Comparison of ENCODE assay signal across 9 cellular contexts in genomic region chr2:143284087-143284675, GRCh38.
DNase-seq lines count a peak whose midpoint lies in the region; ATAC-seq and TF ChIP-seq lines count a peak whose summit lies in the region.
"Had no signal": no experiment of that assay in that cellular context is flagged by ENCODE, and none has a peak within 500 bp of the region (broad histone marks: within the 10 kb centered on the region; RNA-seq: fewer than 3 reads in every experiment).

No MANE protein-coding gene starts in this region.

- ATAC-seq in HG02678 (IDR thresholded peaks at IDR 0.05; ENCODE audit: unreplicated experiment): peak; percentile 69

- no peak overlapping the region for H3K27ac ChIP-seq in OCI-LY1 (ENCODE audit: low read depth, low read length, poor library complexity, severe bottlenecking)
- H3K27ac ChIP-seq: SK-N-MC had no signal

- H3K4me2 ChIP-seq in OCI-LY1 (ENCODE audit: low read length): no peak overlapping the region

- no peaks in the 10 kb centered on the region for H3F3A ChIP-seq in OCI-LY1 (ENCODE audit: insufficient read depth, low read length)

- TF ChIP-seq CTCF in AG09309 (IDR thresholded peaks at IDR 0.05; ENCODE audit: control insufficient read depth, insufficient read depth, low read depth, low read length, missing control alignments): peak; percentile 80
- peak; percentile 91 for TF ChIP-seq CTCF in OCI-LY1 (IDR thresholded peaks at IDR 0.05; ENCODE audit: low read length)
- peak; percentile 83 for TF ChIP-seq CTCF in astrocyte of the spinal cord (IDR thresholded peaks at IDR 0.05; ENCODE audit: low read depth, low read length)

- H3K9me2 ChIP-seq in OCI-LY1 (ENCODE audit: low read depth, low read length): no peaks in the 10 kb centered on the region

- H3K9me3 ChIP-seq in OCI-LY1 (ENCODE audit: low read length): no peaks in the 10 kb centered on the region

- H3K36me3 ChIP-seq in OCI-LY1 (ENCODE audit: insufficient read depth, low read length): peaks cover 10% of the 10 kb centered on the region; the same call in 1 of the 2 replicates

- H3K4me1 ChIP-seq in OCI-LY1 (ENCODE audit: insufficient read depth, low read length, severe bottlenecking): no peaks in the 10 kb centered on the region

- H4K20me1 ChIP-seq in OCI-LY1 (ENCODE audit: insufficient read depth, low read length): no peaks in the 10 kb centered on the region

- in situ Hi-C loops in astrocyte of the spinal cord (cut with HindIII; ENCODE audit: low sequenced_read_pairs): no loop called here

- no peaks in the 10 kb centered on the region for H3K27me3 ChIP-seq in OCI-LY1 (ENCODE audit: insufficient read depth, low read length)

- DNase-seq in AG09309 (ENCODE audit: low read depth) (no peak), GM03348 (ENCODE audit: low spot score) (peak; percentile 14), astrocyte of the spinal cord (ENCODE audit: low read depth, low spot score) (peak; percentile 36), medulla oblongata (ENCODE audit: extremely low spot score) (peak; percentile 41), NCI-H187 (lab: John Stamatoyannopoulos, UW) (no peak), ecto neural progenitor cell (ENCODE audit: low spot score) (no peak)

- H2AFZ ChIP-seq in OCI-LY1 (ENCODE audit: low read length): no peak overlapping the region

- H3K79me2 ChIP-seq in OCI-LY1 (ENCODE audit: insufficient read depth, low read length): 0 out of 2 replicates have a peak, but pooled peaks cover 4% of the 10 kb centered on the region

- H3K4me3 ChIP-seq in AG09309 (ENCODE audit: control insufficient read depth, low read depth, low read length): no peak overlapping the region
- H3K4me3 ChIP-seq in OCI-LY1 (ENCODE audit: low read depth, low read length, poor library complexity, severe bottlenecking): no peak overlapping the region
- no peak overlapping the region for H3K4me3 ChIP-seq in astrocyte of the spinal cord (ENCODE audit: low read depth, low read length)
- H3K4me3 ChIP-seq: SK-N-MC had no signal

- no peak overlapping the region for H3K9ac ChIP-seq in OCI-LY1 (ENCODE audit: low read length)

Comparison
In these comparisons a context has a peak if more than half of its experiments do, and no peak if none do; other contexts are left out.
1. DNase-seq: peak in GM03348 (single experiment), astrocyte of the spinal cord (single experiment) and medulla oblongata (single experiment); none in AG09309 (single experiment), NCI-H187 (0 of 2) and ecto neural progenitor cell (single experiment).
2. Peak in every context shown above with its lines, with median percentiles within 50 percentile points of each other: CTCF ChIP-seq.